ENCODE assay signal across 16 cellular contexts in the genomic region with DNA sequence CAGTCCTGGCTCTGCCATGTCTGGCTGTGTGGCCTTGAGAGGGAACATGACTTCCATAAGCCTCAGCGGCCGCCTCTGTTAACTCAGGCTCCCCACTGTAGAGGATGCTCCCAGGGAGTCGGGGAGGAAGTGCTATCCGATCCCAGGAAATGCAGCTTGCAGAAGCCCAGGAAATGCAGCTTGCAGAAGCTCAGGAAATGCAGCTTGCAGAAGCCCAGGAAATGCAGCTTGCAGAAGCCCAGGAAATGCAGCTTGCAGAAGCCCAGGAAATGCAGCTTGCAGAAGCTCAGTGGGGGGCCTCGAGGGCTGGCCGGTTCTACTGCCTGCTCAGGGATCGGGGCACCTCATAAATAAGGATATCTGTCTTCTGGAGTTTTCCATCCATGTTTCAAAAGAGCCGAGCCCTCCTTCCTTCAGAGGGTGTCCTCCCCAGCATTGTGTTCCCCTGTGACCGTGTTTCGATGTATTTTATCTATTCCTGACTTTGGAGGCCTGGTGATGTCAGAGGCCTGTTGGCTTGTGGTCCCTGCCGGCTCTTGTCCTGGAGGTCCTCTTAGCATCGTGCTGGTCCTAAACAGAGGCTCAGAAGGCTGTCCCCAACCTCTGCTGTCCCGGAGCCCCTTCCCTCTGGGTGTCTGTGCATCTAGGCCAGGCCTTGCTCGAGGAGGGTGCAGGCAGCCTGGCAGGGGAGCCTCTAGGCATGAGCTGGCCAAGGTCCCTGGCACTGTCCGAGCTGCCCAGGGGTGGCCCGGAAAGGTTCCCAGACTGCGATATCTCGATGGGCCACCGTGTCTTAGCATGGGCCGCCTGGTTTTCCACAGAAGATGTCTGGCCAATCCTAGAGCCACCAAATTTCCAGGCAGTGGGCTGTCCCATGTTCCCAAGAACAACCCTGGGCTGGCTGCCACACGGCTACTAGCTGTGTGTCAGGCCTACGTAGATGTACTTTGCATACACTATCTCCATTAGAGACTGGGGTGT. TPM values are rescaled to one million over a fixed set of nuclear protein-coding genes. Genes with fewer than 3 reads are reported as not detected.
DNase-seq lines count a peak whose midpoint lies in the region; ATAC-seq and TF ChIP-seq lines count a peak whose summit lies in the region.
"Had no signal": no experiment of that assay in that cellular context is flagged by ENCODE, and none has a peak within 500 bp of the region (broad histone marks: within the 10 kb centered on the region; RNA-seq: fewer than 3 reads in every experiment).

No MANE protein-coding gene starts in this region.

- no peak overlapping the region for H2AFZ ChIP-seq in PC-9

- H3K36me3 ChIP-seq in BLaER1 treated with 17β-estradiol and CSF1 and Interleukin-3, amounts not matched to agents 10 nM and 100 nM = peaks cover 0 to 12% (median 0%) of the 10 kb centered on the region in 11 experiments; a peak in 8 of 22 replicates
- 0 out of 2 replicates have a peak, but pooled peaks cover 6% of the 10 kb centered on the region for H3K36me3 ChIP-seq in PC-9 (ENCODE audit: low read depth)
- H3K36me3 ChIP-seq in heart right ventricle = no peaks in the 10 kb centered on the region
- no peaks in the 10 kb centered on the region for H3K36me3 ChIP-seq in naive thymus-derived CD4-positive, alpha-beta T cell (ENCODE audit: control insufficient read depth in 2 of 3, insufficient read depth in 3 of 3, low read length in 3 of 3)
- no peaks in the 10 kb centered on the region for H3K36me3 ChIP-seq in suprapubic skin
- H3K36me3 ChIP-seq: cardiac muscle cell had no signal

- H3K27ac Mint-ChIP-seq in naive thymus-derived CD4-positive, alpha-beta T cell = peak overlapping the region in 4 of 9 donors; percentile 12 to 76 (median 47)
- no peak overlapping the region for H3K27ac Mint-ChIP-seq in activated naive CD4-positive, alpha-beta T cell treated with anti-CD3 and anti-CD28 coated beads for 36 hours
- H3K27ac Mint-ChIP-seq: activated T-helper 17 cell treated with anti-CD3 and anti-CD28 coated beads, Interleukin-2, amount 50 U/mL, for 72 hours had no signal

- H3K79me2 ChIP-seq in PC-9 (ENCODE audit: low read depth) = no peaks in the 10 kb centered on the region

- DNase-seq in PC-9 = no peak
- DNase-seq in heart right ventricle = peak; percentile 37 to 50
- no peak for DNase-seq in naive thymus-derived CD4-positive, alpha-beta T cell
- no peak for DNase-seq in superior temporal gyrus (ENCODE audit: extremely low spot score)
- DNase-seq in activated naive CD4-positive, alpha-beta T cell treated with anti-CD3 and anti-CD28 coated beads for 36 hours = no peak
- DNase-seq in HCEC 1CT = no peak
- DNase-seq in suprapubic skin (ENCODE audit: low spot score in 2 of 2) = no peak
- DNase-seq: activated CD8-positive, alpha-beta memory T cell treated with anti-CD3 and anti-CD28 coated beads for 24 hours; effector CD4-positive, alpha-beta T cell; Karpas-422; NCI-H774; stimulated activated CD4-positive, alpha-beta T cell treated with anti-CD3 and anti-CD28 coated beads, Interleukin-1b, Interleukin-23, amount 100 ng/mL, for 48 hours had no signal

- no peak for TF ChIP-seq CTCF in PC-9 (conservative IDR thresholded peaks at IDR 0.05)
- no peak for TF ChIP-seq CTCF in heart right ventricle (IDR thresholded peaks at IDR 0.05)
- TF ChIP-seq CTCF in suprapubic skin (IDR thresholded peaks at IDR 0.05) = no peak

- H3K27ac ChIP-seq in BLaER1 treated with 17β-estradiol and CSF1 and Interleukin-3, amounts not matched to agents 10 nM and 100 nM = peak overlapping the region in 3 of 11 experiments; percentile 12 to 52 (median 14); a peak in 2 of 22 replicates
- H3K27ac ChIP-seq in PC-9 (no peak overlapping the region), heart right ventricle (peak overlapping the region in 6 of 10 donors; percentile 1 to 72 (median 39)), suprapubic skin (no peak overlapping the region)
- peak overlapping the region; percentile 17 for H3K27ac ChIP-seq in naive thymus-derived CD4-positive, alpha-beta T cell (ENCODE audit: low read depth, low read length)
- H3K27ac ChIP-seq: cardiac muscle cell, HL-60 had no signal

- no peaks in the 10 kb centered on the region; the same call in 1 of the 2 replicates for H3F3A ChIP-seq in PC-9 (ENCODE audit: insufficient read depth, low read depth)

- POLR2A ChIA-PET in PC-9 (lab: Charles Lee; ENCODE audit: unreplicated experiment) = interaction anchor here (0.5 to 1.0 kb wide), 6 partner anchors 10 to 166 kb away, joined by 3 to 10 read pairs (median 4); no protein-coding TSS in a partner anchor
- POLR2A ChIA-PET in naive thymus-derived CD4-positive, alpha-beta T cell (lab: Charles Lee) = no interaction called here

- no peak for TF ChIP-seq EP300 in suprapubic skin (IDR thresholded peaks at IDR 0.05)

- H3K9ac ChIP-seq in BLaER1 treated with 17β-estradiol and CSF1 and Interleukin-3, amounts not matched to agents 10 nM and 100 nM = peak overlapping the region in 3 of 11 experiments; percentile 3 to 31 (median 31); a peak in 2 of 22 replicates

- peaks cover 0 to 5% (median 3%) of the 10 kb centered on the region in 5 donors for H3K36me3 Mint-ChIP-seq in naive thymus-derived CD4-positive, alpha-beta T cell
- H3K36me3 Mint-ChIP-seq in activated naive CD4-positive, alpha-beta T cell treated with anti-CD3 and anti-CD28 coated beads for 36 hours (ENCODE audit: low read depth) = no peaks in the 10 kb centered on the region

- no TSS peak for BruUV-seq in PC-9 (replicated peaks; lab: Mats Ljungman, UMichigan)

- no peaks in the 10 kb centered on the region for H3K27me3 Mint-ChIP-seq in naive thymus-derived CD4-positive, alpha-beta T cell
- no peaks in the 10 kb centered on the region for H3K27me3 Mint-ChIP-seq in activated naive CD4-positive, alpha-beta T cell treated with anti-CD3 and anti-CD28 coated beads for 36 hours (ENCODE audit: low read depth)
- H3K27me3 Mint-ChIP-seq: activated T-helper 17 cell treated with anti-CD3 and anti-CD28 coated beads, Interleukin-2, amount 50 U/mL, for 72 hours had no signal

- no peaks in the 10 kb centered on the region for H4K20me1 ChIP-seq in BLaER1 treated with 17β-estradiol and CSF1 and Interleukin-3, amounts not matched to agents 10 nM and 100 nM
- H4K20me1 ChIP-seq in PC-9 (ENCODE audit: insufficient read depth) = no peaks in the 10 kb centered on the region

- intact Hi-C loops in PC-9 (cut with micrococcal nuclease; ENCODE audit: unreplicated experiment) (no loop called here), heart right ventricle (cut with DNase I) (loop anchor here in 7 of 10 donors (2.0 to 10.0 kb wide), 9 partner anchors 81 to 514 kb away; partner anchors contain the start of genes CCND1 (in 2 of the 7), MYEOV (in 2 of the 7) and LINC01488 (in 1 of the 7))
- intact Hi-C loops in naive thymus-derived CD4-positive, alpha-beta T cell (cut with micrococcal nuclease) = no loop called here
- intact Hi-C loops in activated naive CD4-positive, alpha-beta T cell treated with anti-CD3 and anti-CD28 coated beads for 36 hours (cut with micrococcal nuclease) = no loop called here

- peak overlapping the region in 3 of 10 donors; percentile 40 to 61 (median 46) for H3K4me3 Mint-ChIP-seq in naive thymus-derived CD4-positive, alpha-beta T cell
- no peak overlapping the region for H3K4me3 Mint-ChIP-seq in activated naive CD4-positive, alpha-beta T cell treated with anti-CD3 and anti-CD28 coated beads for 36 hours
- H3K4me3 Mint-ChIP-seq: activated T-helper 17 cell treated with anti-CD3 and anti-CD28 coated beads, Interleukin-2, amount 50 U/mL, for 72 hours had no signal

- peaks cover 52 to 67% (median 58%) of the 10 kb centered on the region in 11 experiments for H3K9me3 ChIP-seq in BLaER1 treated with 17β-estradiol and CSF1 and Interleukin-3, amounts not matched to agents 10 nM and 100 nM (replicated peaks in 1 of 11)
- H3K9me3 ChIP-seq in PC-9 (ENCODE audit: insufficient read depth, low read depth) (peaks cover 16% of the 10 kb centered on the region), heart right ventricle (peaks cover 0 to 29% (median 6%) of the 10 kb centered on the region in 11 donors), suprapubic skin (no peaks in the 10 kb centered on the region)
- peaks cover 0 to 5% (median 0%) of the 10 kb centered on the region in 3 experiments for H3K9me3 ChIP-seq in naive thymus-derived CD4-positive, alpha-beta T cell (ENCODE audit: control insufficient read depth in 2 of 3, low read length in 3 of 3)

- H3K9me3 Mint-ChIP-seq in naive thymus-derived CD4-positive, alpha-beta T cell = peaks cover 1 to 17% (median 7%) of the 10 kb centered on the region in 11 donors
- peaks cover 13% of the 10 kb centered on the region for H3K9me3 Mint-ChIP-seq in activated naive CD4-positive, alpha-beta T cell treated with anti-CD3 and anti-CD28 coated beads for 36 hours

- H3K4me2 ChIP-seq in BLaER1 treated with 17β-estradiol and CSF1 and Interleukin-3, amounts not matched to agents 10 nM and 100 nM = peak overlapping the region; percentile 35 to 73 (median 51)
- peak overlapping the region; percentile 27; the same call in 1 of the 2 replicates for H3K4me2 ChIP-seq in PC-9

- peaks cover 2 to 44% (median 21%) of the 10 kb centered on the region in 7 donors for H3K4me1 Mint-ChIP-seq in naive thymus-derived CD4-positive, alpha-beta T cell
- H3K4me1 Mint-ChIP-seq in activated naive CD4-positive, alpha-beta T cell treated with anti-CD3 and anti-CD28 coated beads for 36 hours (ENCODE audit: low read depth) = peaks cover 21% of the 10 kb centered on the region

- 57 to 58% methylated on average over 22 of the region's 22 CpGs for WGBS in heart right ventricle, 2 donors
- 69% methylated on average over 13 of the region's 22 CpGs for WGBS in suprapubic skin

- H3K9me2 ChIP-seq in PC-9 (ENCODE audit: insufficient read depth) = no peaks in the 10 kb centered on the region

- no peak for TF ChIP-seq POLR2A in suprapubic skin (IDR thresholded peaks at IDR 0.05)

- H3K27me3 ChIP-seq in BLaER1 treated with 17β-estradiol and CSF1 and Interleukin-3, amounts not matched to agents 10 nM and 100 nM = no peaks in the 10 kb centered on the region
- H3K27me3 ChIP-seq in PC-9 (ENCODE audit: insufficient read depth, low read depth) = no peaks in the 10 kb centered on the region
- H3K27me3 ChIP-seq in heart right ventricle = no peaks in the 10 kb centered on the region
- no peaks in the 10 kb centered on the region for H3K27me3 ChIP-seq in naive thymus-derived CD4-positive, alpha-beta T cell (ENCODE audit: control insufficient read depth in 2 of 2, insufficient read depth in 2 of 2, low read length in 2 of 2)
- no peaks in the 10 kb centered on the region for H3K27me3 ChIP-seq in suprapubic skin
- H3K27me3 ChIP-seq: cardiac muscle cell had no signal

- ATAC-seq in heart right ventricle = peak; percentile 60 to 90 (median 83)
- ATAC-seq in naive thymus-derived CD4-positive, alpha-beta T cell = no peak
- ATAC-seq: activated T-helper 17 cell treated with anti-CD3 and anti-CD28 coated beads, Interleukin-2, amount 50 U/mL, for 72 hours had no signal

- H3K4me3 ChIP-seq in BLaER1 treated with 17β-estradiol and CSF1 and Interleukin-3, amounts not matched to agents 10 nM and 100 nM = no peak overlapping the region
- H3K4me3 ChIP-seq in PC-9 = no peak overlapping the region
- no peak overlapping the region for H3K4me3 ChIP-seq in heart right ventricle
- H3K4me3 ChIP-seq in naive thymus-derived CD4-positive, alpha-beta T cell (ENCODE audit: low read length) = no peak overlapping the region
- no peak overlapping the region for H3K4me3 ChIP-seq in suprapubic skin
- H3K4me3 ChIP-seq: cardiac muscle cell had no signal

- CTCF ChIA-PET in PC-9 (lab: Charles Lee) = interaction anchor here (0.7 to 1.7 kb wide), 14 partner anchors 8 to 251 kb away, joined by 3 to 11 read pairs (median 4); partner anchors contain the start of gene MYEOV
- CTCF ChIA-PET in naive thymus-derived CD4-positive, alpha-beta T cell (lab: Charles Lee) = no interaction called here
- CTCF ChIA-PET in activated naive CD4-positive, alpha-beta T cell treated with anti-CD3 and anti-CD28 coated beads for 36 hours (lab: Charles Lee) = interaction anchor here (1.1 kb wide), 1 partner anchor 24 kb away, joined by 3 read pairs; the partner anchor contains the start of gene SMIM38

- peaks cover 20 to 40% (median 31%) of the 10 kb centered on the region in 10 experiments for H3K4me1 ChIP-seq in BLaER1 treated with 17β-estradiol and CSF1 and Interleukin-3, amounts not matched to agents 10 nM and 100 nM
- H3K4me1 ChIP-seq in PC-9 (replicated peaks; ENCODE audit: insufficient read depth) (peaks cover 18% of the 10 kb centered on the region), heart right ventricle (peaks cover 5 to 32% (median 16%) of the 10 kb centered on the region in 9 donors), suprapubic skin (peaks cover 7% of the 10 kb centered on the region)
- H3K4me1 ChIP-seq in naive thymus-derived CD4-positive, alpha-beta T cell (ENCODE audit: control insufficient read depth in 2 of 2, insufficient read depth in 2 of 2, low read length in 2 of 2) = peaks cover 0 to 17% of the 10 kb centered on the region in 2 donors

RNA-seq across cellular contexts. Expression of gene SMIM38, which starts 24.9 kb away (rescaled TPM):
- total RNA-seq in PC-9 (2021) (0.26 and 0.50 TPM in 2 replicates), heart right ventricle (under 1 TPM in 9 of 10 donors, not detected in 1; 0.11 to 0.56 (median 0.18) TPM), suprapubic skin (1 to 10 TPM in 1 of 4 donors, under 1 TPM in 2, not detected in 1; 0.26 to 3.1 (median 0.31) TPM)
- polyA plus RNA-seq in heart right ventricle = under 1 TPM; 0.07 to 0.22 TPM
- total RNA-seq in naive thymus-derived CD4-positive, alpha-beta T cell = under 1 TPM; 0.13 to 0.73 (median 0.70) TPM
- polyA plus RNA-seq in naive thymus-derived CD4-positive, alpha-beta T cell = not detected
- total RNA-seq in activated naive CD4-positive, alpha-beta T cell treated with anti-CD3 and anti-CD28 coated beads for 36 hours = under 1 TPM; 0.12 to 0.17 TPM

Comparison
In these comparisons a context has a peak if more than half of its experiments do, and no peak if none do; other contexts are left out.
1. H3K27ac ChIP-seq: peak in heart right ventricle (6 of 10) and naive thymus-derived CD4-positive, alpha-beta T cell (single experiment); none in PC-9 (single experiment) and suprapubic skin (single experiment).
2. DNase-seq: peak in heart right ventricle (2 of 2); none in PC-9 (0 of 2), naive thymus-derived CD4-positive, alpha-beta T cell (0 of 9), superior temporal gyrus (single experiment), activated naive CD4-positive, alpha-beta T cell treated with anti-CD3 and anti-CD28 coated beads for 36 hours (single experiment), HCEC 1CT (single experiment) and suprapubic skin (0 of 2).
3. intact Hi-C loops: an anchor here in heart right ventricle (2.0 to 10.0 kb wide); none called in PC-9, naive thymus-derived CD4-positive, alpha-beta T cell and activated naive CD4-positive, alpha-beta T cell treated with anti-CD3 and anti-CD28 coated beads for 36 hours.